In genomic region chr4:83378426-83378825, GRCh38 we compare ENCODE assay signal across 1 cellular context.
A peak's percentile ranks its signal among the peaks of the same experiment; 100 is the strongest.
TF ChIP-seq lines count a peak whose summit lies in the region.

No MANE protein-coding gene starts in this region.

TF ChIP-seq in K562, 482 proteins besides CTCF, POLR2A, EP300 and RAD21 (continued from another document):
- TF ChIP-seq CEBPZ (IDR thresholded peaks at IDR 0.05; ENCODE audit: borderline replicate concordance, low read depth, low read length): peak; percentile 88
- peak; percentile 45; the same call in 1 of the 2 replicates for TF ChIP-seq ZNF316 (IDR thresholded peaks at IDR 0.05)
- peak; percentile 32; the same call in 1 of the 2 replicates for TF ChIP-seq NFE2L1 (tag; IDR thresholded peaks at IDR 0.05; ENCODE audit: borderline replicate concordance, low read depth)
- TF ChIP-seq ZNF280A (IDR thresholded peaks at IDR 0.05; ENCODE audit: low read depth, partially characterized antibody): peak; percentile 42
- 0 out of 2 replicates have a peak, but pooled peaks have one; percentile 17 for TF ChIP-seq C11orf30 (IDR thresholded peaks at IDR 0.05; ENCODE audit: low read depth)
- TF ChIP-seq NFE2 (IDR thresholded peaks at IDR 0.05; ENCODE audit: low read depth): peak; percentile 69
- no peak for TF ChIP-seq ZSCAN32 (CRISPR knock-in tag; IDR thresholded peaks at IDR 0.05)
- no peak for TF ChIP-seq NR2C1 (IDR thresholded peaks at IDR 0.05)
- no peak for TF ChIP-seq NR2C1 (tag; IDR thresholded peaks at IDR 0.05)
- TF ChIP-seq ESRRA (IDR thresholded peaks at IDR 0.05; ENCODE audit: borderline replicate concordance, low read depth): no peak
- TF ChIP-seq ZNF584 (CRISPR knock-in tag; IDR thresholded peaks at IDR 0.05; ENCODE audit: low read depth): no peak
- 0 out of 2 replicates have a peak, but pooled peaks have one; percentile 14 for TF ChIP-seq USF1 (CRISPR knock-in tag; IDR thresholded peaks at IDR 0.05)
- TF ChIP-seq CBX1 (IDR thresholded peaks at IDR 0.05; ENCODE audit: low read depth): peak; percentile 83; the same call in 1 of the 2 replicates
- no peak for TF ChIP-seq DDX20 (tag; IDR thresholded peaks at IDR 0.05; ENCODE audit: low read depth)
- peak; percentile 57 for TF ChIP-seq MAFF (IDR thresholded peaks at IDR 0.05; ENCODE audit: low read length)
- TF ChIP-seq CBX5 (IDR thresholded peaks at IDR 0.05; ENCODE audit: borderline replicate concordance, low read depth): peak; percentile 96
- 0 out of 4 replicates have a peak, but pooled peaks of 1 of the 2 experiments have one; percentile 42 for TF ChIP-seq TEAD1 (CRISPR knock-in tag; IDR thresholded peaks at IDR 0.05)
- peak in 1 of 2 experiments; percentile 41; a peak in 1 of 4 replicates for TF ChIP-seq TRIM24 (IDR thresholded peaks at IDR 0.05)
- TF ChIP-seq CBX3 (IDR thresholded peaks at IDR 0.05; ENCODE audit: borderline replicate concordance in 1 of 2, low read length in 2 of 2): peak in 1 of 2 experiments; percentile 92; a peak in 2 of 3 replicates
- peak; percentile 89 for TF ChIP-seq TRIM28 (IDR thresholded peaks at IDR 0.05)
- peak; percentile 66 for TF ChIP-seq MAFG (tag; conservative IDR thresholded peaks at IDR 0.05)
